10 cellular contexts compared by ENCODE assay signal in genomic region chr12:46677749-46678148, GRCh38.
DNase-seq lines count a peak whose midpoint lies in the region; ATAC-seq and TF ChIP-seq lines count a peak whose summit lies in the region.
"Had no signal": no experiment of that assay in that cellular context is flagged by ENCODE, and none has a peak within 500 bp of the region (broad histone marks: within the 10 kb centered on the region; RNA-seq: fewer than 3 reads in every experiment).

No MANE protein-coding gene starts in this region.

- no TSS peak for BruUV-seq in Panc1 (replicated peaks; lab: Mats Ljungman, UMichigan)

- no peak overlapping the region for H3K4ac ChIP-seq in trophoblast cell (ENCODE audit: low read depth, low read length)

- H3K36me3 ChIP-seq in Panc1 (ENCODE audit: control insufficient read depth, insufficient read depth, low read length), result no peaks in the 10 kb centered on the region
- no peaks in the 10 kb centered on the region for H3K36me3 ChIP-seq in trophoblast cell (ENCODE audit: control insufficient read depth in 1 of 2, insufficient read depth in 2 of 2, low read length in 2 of 2)
- H3K36me3 ChIP-seq: heart right ventricle had no signal

- no peak overlapping the region for H2BK5ac ChIP-seq in trophoblast cell (ENCODE audit: low read depth, low read length, poor library complexity)

- TF ChIP-seq CTCF in GM10266 (IDR thresholded peaks at IDR 0.05; ENCODE audit: control insufficient read depth, insufficient read depth, low read depth, missing control alignments) (peak; percentile 11), Panc1 (IDR thresholded peaks at IDR 0.05) (peak; percentile 71), fibroblast of pulmonary artery (IDR thresholded peaks at IDR 0.05; ENCODE audit: low read length, missing control alignments) (peak; percentile 44)

- H3K23ac ChIP-seq in trophoblast cell (ENCODE audit: low read length), result no peak overlapping the region

- H4K12ac ChIP-seq in trophoblast cell (ENCODE audit: low read depth, low read length), result no peak overlapping the region

- H3K4me3 ChIP-seq in Panc1 (ENCODE audit: low read depth in 2 of 2, low read length in 2 of 2) (no peak overlapping the region), fibroblast of pulmonary artery (replicated peaks; ENCODE audit: low read depth, low read length) (no peak overlapping the region), trophoblast cell (ENCODE audit: low read depth, low read length) (no peak overlapping the region)
- H3K4me3 ChIP-seq: heart right ventricle had no signal

- H2AK5ac ChIP-seq in trophoblast cell (ENCODE audit: low read length), result no peak overlapping the region

- intact Hi-C loops in Panc1 (cut with micrococcal nuclease; ENCODE audit: unreplicated experiment), result no loop called here

- H3K27me3 ChIP-seq in Panc1 (ENCODE audit: control insufficient read depth, insufficient read depth, low read length) (no peaks in the 10 kb centered on the region), trophoblast cell (ENCODE audit: insufficient read depth, low read length) (no peaks in the 10 kb centered on the region)
- H3K27me3 ChIP-seq: heart right ventricle had no signal

- CTCF ChIA-PET in Panc1 (lab: Charles Lee), result no interaction called here

- no peak overlapping the region for H2AFZ ChIP-seq in trophoblast cell (ENCODE audit: insufficient read depth, low read length, poor library complexity)

- no peak overlapping the region for H3K14ac ChIP-seq in trophoblast cell (ENCODE audit: low read length)

- no peak overlapping the region for H4K91ac ChIP-seq in trophoblast cell (ENCODE audit: low read depth, low read length)

- H3K9ac ChIP-seq in trophoblast cell (ENCODE audit: low read length), result no peak overlapping the region

- no peak overlapping the region for H4K8ac ChIP-seq in trophoblast cell (ENCODE audit: low read depth, low read length)

- H3K18ac ChIP-seq in trophoblast cell (ENCODE audit: low read length), result no peak overlapping the region

- ATAC-seq in Panc1 (peak; percentile 95), HG03095 (IDR thresholded peaks at IDR 0.05; ENCODE audit: unreplicated experiment) (no peak)
- ATAC-seq: activated CD4-positive, CD25-positive, alpha-beta regulatory T cell treated with anti-CD3 and anti-CD28 coated beads, Interleukin-2, amount 50 U/mL, for 24 hours had no signal

- POLR2A ChIA-PET in Panc1 (lab: Charles Lee), result interaction anchor here (0.6 kb wide), 1 partner anchor 400 kb away, joined by 3 read pairs; no protein-coding TSS in a partner anchor

- peaks cover 19% of the 10 kb centered on the region; the same call in 1 of the 2 replicates for H3K9me3 ChIP-seq in Panc1 (ENCODE audit: control insufficient read depth, insufficient read depth, low read depth, low read length)
- H3K9me3 ChIP-seq in trophoblast cell (ENCODE audit: insufficient read depth, low read depth, low read length), result no peaks in the 10 kb centered on the region
- H3K9me3 ChIP-seq: heart right ventricle had no signal

- no peak overlapping the region for H3K4me2 ChIP-seq in trophoblast cell (ENCODE audit: low read length)

- peak overlapping the region; percentile 71 for H3K27ac ChIP-seq in Panc1 (ENCODE audit: low read length)
- H3K27ac ChIP-seq in trophoblast cell (ENCODE audit: low read depth, low read length), result no peak overlapping the region
- H3K27ac ChIP-seq: heart right ventricle had no signal

- H2BK120ac ChIP-seq in trophoblast cell (ENCODE audit: insufficient read depth, low read length, poor library complexity), result no peak overlapping the region

- H3K79me1 ChIP-seq in trophoblast cell (ENCODE audit: low read length), result peaks cover 8% of the 10 kb centered on the region

- WGBS in trophoblast cell (ENCODE audit: extremely low coverage, insufficient coverage, insufficient read length), result no CpG with 5 or more reads among the region's 2 CpGs

- in situ Hi-C loops in ACHN (cut with HindIII; ENCODE audit: low pct_ligation_motif_present, low pct_unique_long_range_greater_than_20kb, low sequenced_read_pairs), result no loop called here
- in situ Hi-C loops in Panc1 (cut with HindIII; ENCODE audit: low pct_unique_long_range_greater_than_20kb, low sequenced_read_pairs), result no loop called here

- H3K79me2 ChIP-seq in trophoblast cell (ENCODE audit: control insufficient read depth, insufficient read depth, low read length, poor library complexity), result no peaks in the 10 kb centered on the region

- H3K4me1 ChIP-seq in Panc1 (ENCODE audit: control insufficient read depth, insufficient read depth, low read length), result peaks cover 9% of the 10 kb centered on the region
- peaks cover 0 to 3% of the 10 kb centered on the region in 2 experiments for H3K4me1 ChIP-seq in trophoblast cell (ENCODE audit: control insufficient read depth in 1 of 2, insufficient read depth in 2 of 2, low read length in 2 of 2)
- H3K4me1 ChIP-seq: heart right ventricle had no signal

- peak; percentile 55 for DNase-seq in ACHN
- DNase-seq in GM10266 (ENCODE audit: extremely low spot score), result no peak
- no peak for DNase-seq in Panc1 (ENCODE audit: low read depth, low spot score)
- DNase-seq in fibroblast of pulmonary artery (ENCODE audit: low read depth), result peak; percentile 73
- DNase-seq in dedifferentiated amniotic fluid mesenchymal stem cell (ENCODE audit: extremely low spot score), result no peak
- DNase-seq in trophoblast cell, result no peak
- DNase-seq in NCI-H1694 (lab: John Stamatoyannopoulos, UW), result no peak
- DNase-seq: heart right ventricle had no signal

- no peak overlapping the region for H2BK12ac ChIP-seq in trophoblast cell (ENCODE audit: low read length)

Comparison
In these comparisons a context has a peak if more than half of its experiments do, and no peak if none do; other contexts are left out.
1. DNase-seq: peak in ACHN (single experiment) and fibroblast of pulmonary artery (single experiment); none in GM10266 (single experiment), Panc1 (single experiment), dedifferentiated amniotic fluid mesenchymal stem cell (single experiment), trophoblast cell (0 of 2) and NCI-H1694 (single experiment).
2. CTCF ChIP-seq: peak in every context shown above with its lines; median percentile 71 in Panc1; 44 in fibroblast of pulmonary artery; 11 in GM10266.